ENCODE assay signal across 23 cellular contexts in the genomic region with DNA sequence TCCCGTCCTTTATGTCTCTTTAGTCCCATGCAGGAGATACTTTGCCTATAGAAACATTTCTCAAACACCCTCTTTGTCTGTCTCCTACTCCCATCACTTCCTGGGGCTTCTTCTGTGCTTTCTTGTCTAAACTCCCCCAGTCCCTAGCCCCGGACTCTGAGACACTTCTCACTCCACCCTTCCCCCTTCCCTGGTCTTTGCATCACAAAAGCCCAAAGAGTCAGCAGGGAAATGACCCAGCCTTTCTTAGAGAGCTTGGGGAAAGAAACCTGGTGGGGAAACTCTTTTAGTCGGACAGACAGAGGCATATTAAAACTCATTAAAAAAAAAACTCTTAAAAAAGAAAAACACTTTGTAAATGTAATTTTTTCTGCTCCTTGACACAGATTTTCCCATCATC.
DNase-seq lines count a peak whose midpoint lies in the region; ATAC-seq and TF ChIP-seq lines count a peak whose summit lies in the region.
"Had no signal": no experiment of that assay in that cellular context is flagged by ENCODE, and none has a peak within 500 bp of the region (broad histone marks: within the 10 kb centered on the region; RNA-seq: fewer than 3 reads in every experiment).

No MANE protein-coding gene starts in this region.

- DNase-seq in endodermal cell (peak; percentile 66), iPS-NIHi11 (ENCODE audit: low spot score) (peak; percentile 53), GM10248 (ENCODE audit: extremely low spot score) (no peak), tibial artery (no peak)
- DNase-seq: ACHN; CD4-positive, alpha-beta T cell; COR-L47; DMS79 treated with DMSO at 0.1 percent for 48 hours; GM23248; KBM-7; MM.1S; NCI-H1092; NCI-H146; NCI-H2029; NCI-H226; NCI-H510A treated with DMSO at 0.1 percent for 48 hours; NCI-H82; PC-3; Right ventricle myocardium superior had no signal

- ATAC-seq in HG02885 (IDR thresholded peaks at IDR 0.05; ENCODE audit: poor library complexity, unreplicated experiment) (no peak), GM18858 (IDR thresholded peaks at IDR 0.05; ENCODE audit: unreplicated experiment) (no peak)
- ATAC-seq: PC-3 had no signal

- H3K4me1 ChIP-seq in HUES48 (ENCODE audit: control insufficient read depth, insufficient read depth, low read length), result peaks cover 30% of the 10 kb centered on the region
- H3K4me1 ChIP-seq in endodermal cell (ENCODE audit: control insufficient read depth, insufficient read depth, low read length), result no peaks in the 10 kb centered on the region
- no peaks in the 10 kb centered on the region for H3K4me1 ChIP-seq in tibial artery

- H3K9me3 ChIP-seq in HUES48 (ENCODE audit: control insufficient read depth, insufficient read depth, low read length) (no peaks in the 10 kb centered on the region), endodermal cell (ENCODE audit: control insufficient read depth, low read length) (no peaks in the 10 kb centered on the region), tibial artery (no peaks in the 10 kb centered on the region)

- no peak for TF ChIP-seq CTCF in endodermal cell (conservative IDR thresholded peaks at IDR 0.05)
- no peak for TF ChIP-seq CTCF in GM10248 (IDR thresholded peaks at IDR 0.05; ENCODE audit: control extremely low read depth, extremely low read depth, low read depth, missing control alignments)
- no peak for TF ChIP-seq CTCF in tibial artery (IDR thresholded peaks at IDR 0.05)

- no peak overlapping the region for H3K4me3 Mint-ChIP-seq in endodermal cell
- H3K4me3 Mint-ChIP-seq: CD4-positive, alpha-beta T cell had no signal

- H3K27me3 ChIP-seq in HUES48 (ENCODE audit: control insufficient read depth, insufficient read depth, low read length) (peaks cover 4% of the 10 kb centered on the region; the same call in 1 of the 2 replicates), endodermal cell (ENCODE audit: control insufficient read depth, insufficient read depth, low read length, poor library complexity, severe bottlenecking) (no peaks in the 10 kb centered on the region), tibial artery (peaks cover 0 to 6% of the 10 kb centered on the region in 2 donors)
- H3K27me3 ChIP-seq: BLaER1 had no signal

- H3K9ac ChIP-seq in HUES48 (ENCODE audit: low read depth, low read length) (peak overlapping the region; percentile 7; the same call in 1 of the 2 replicates), endodermal cell (ENCODE audit: extremely low read depth, low read length, poor library complexity, severe bottlenecking) (no peak overlapping the region)
- H3K9ac ChIP-seq: BLaER1, GM23248 had no signal

- no peaks in the 10 kb centered on the region for H3K36me3 Mint-ChIP-seq in endodermal cell (ENCODE audit: low read depth)

- CTCF ChIA-PET in GM10248 (lab: Yijun Ruan, JAX), result interaction anchor here (0.9 to 1.6 kb wide), 2 partner anchors 15 to 42 kb away, joined by 3 read pairs; no protein-coding TSS in a partner anchor

- H3K27ac Mint-ChIP-seq in endodermal cell, result no peak overlapping the region
- H3K27ac Mint-ChIP-seq: CD4-positive, alpha-beta T cell had no signal

- POLR2A ChIA-PET in GM10248 (lab: Yijun Ruan, JAX), result no interaction called here

- H3K4me3 ChIP-seq in HUES48 (ENCODE audit: low read depth, low read length) (peak overlapping the region; percentile 10; the same call in 1 of the 2 replicates), endodermal cell (ENCODE audit: low read length) (no peak overlapping the region), tibial artery (no peak overlapping the region)
- H3K4me3 ChIP-seq: BLaER1, GM23248 had no signal

- H3K9me3 Mint-ChIP-seq in endodermal cell, result no peaks in the 10 kb centered on the region
- H3K9me3 Mint-ChIP-seq: CD4-positive, alpha-beta T cell had no signal

- H3K4me1 Mint-ChIP-seq in endodermal cell, result peaks cover 26% of the 10 kb centered on the region

- no peaks in the 10 kb centered on the region for H3K36me3 ChIP-seq in HUES48 (ENCODE audit: control insufficient read depth, insufficient read depth, low read length)
- no peaks in the 10 kb centered on the region for H3K36me3 ChIP-seq in endodermal cell (ENCODE audit: control insufficient read depth, insufficient read depth, low read length)
- H3K36me3 ChIP-seq in tibial artery, result no peaks in the 10 kb centered on the region
- H3K36me3 ChIP-seq: BLaER1 had no signal

- intact Hi-C loops in tibial artery (cut with DNase I; ENCODE audit: low total_unique reads), result no loop called here

- peak overlapping the region; percentile 71 for H3K27ac ChIP-seq in HUES48 (ENCODE audit: low read depth, low read length)
- H3K27ac ChIP-seq in endodermal cell (ENCODE audit: low read depth, low read length), result no peak overlapping the region
- H3K27ac ChIP-seq in tibial artery, result no peak overlapping the region
- H3K27ac ChIP-seq: BLaER1 had no signal

- WGBS in endodermal cell (ENCODE audit: insufficient coverage in 1 of 2, insufficient read length in 1 of 2), 2 experiments, result 29 to 54% methylated on average over 2 to 3 of the region's 3 CpGs

- H3K27me3 Mint-ChIP-seq in endodermal cell (ENCODE audit: insufficient read depth), result peaks cover 8% of the 10 kb centered on the region

Comparison
In these comparisons a context has a peak if more than half of its experiments do, and no peak if none do; other contexts are left out.
1. DNase-seq: peak in endodermal cell (single experiment) and iPS-NIHi11 (single experiment); none in GM10248 (single experiment) and tibial artery (0 of 2).